Comparison of ENCODE assay signal across 1 cellular context in genomic region chr2:172095146-172095904, GRCh38.
A peak's percentile ranks its signal among the peaks of the same experiment; 100 is the strongest.
TF ChIP-seq lines count a peak whose summit lies in the region.

No MANE protein-coding gene starts in this region.

TF ChIP-seq in HepG2, 621 proteins besides CTCF, POLR2A, EP300 and RAD21 (continued from another document):
- TF ChIP-seq AHDC1 (CRISPR knock-in tag; IDR thresholded peaks at IDR 0.05; ENCODE audit: borderline replicate concordance) = no peak
- no peak for TF ChIP-seq ZNF414 (CRISPR knock-in tag; IDR thresholded peaks at IDR 0.05)
- no peak for TF ChIP-seq HNF4A (CRISPR knock-in tag; IDR thresholded peaks at IDR 0.05)
- TF ChIP-seq GZF1 (CRISPR knock-in tag; IDR thresholded peaks at IDR 0.05) = 0 out of 2 replicates have a peak, but pooled peaks have one; percentile 3
- no peak for TF ChIP-seq FOXO1 (CRISPR knock-in tag; IDR thresholded peaks at IDR 0.05)
- no peak for TF ChIP-seq CHD2 (IDR thresholded peaks at IDR 0.05; ENCODE audit: low read depth, low read length)
- no peak for TF ChIP-seq ZNF567 (CRISPR knock-in tag; IDR thresholded peaks at IDR 0.05; ENCODE audit: borderline replicate concordance)
- TF ChIP-seq ATRX (CRISPR knock-in tag; IDR thresholded peaks at IDR 0.05; ENCODE audit: borderline replicate concordance) = no peak
- no peak for TF ChIP-seq GATAD2A (CRISPR knock-in tag; IDR thresholded peaks at IDR 0.05)
- TF ChIP-seq TEAD2 (CRISPR knock-in tag; IDR thresholded peaks at IDR 0.05) = no peak
- TF ChIP-seq FOXO4 (CRISPR knock-in tag; conservative IDR thresholded peaks at IDR 0.05) = no peak
- no peak for TF ChIP-seq ZNF451 (CRISPR knock-in tag; IDR thresholded peaks at IDR 0.05)
- TF ChIP-seq ZNF430 (CRISPR knock-in tag; IDR thresholded peaks at IDR 0.05) = no peak
- TF ChIP-seq ELK4 (CRISPR knock-in tag; IDR thresholded peaks at IDR 0.05; ENCODE audit: borderline replicate concordance) = no peak
- TF ChIP-seq ZBTB34 (CRISPR knock-in tag; IDR thresholded peaks at IDR 0.05) = no peak
- TF ChIP-seq ARID5B (CRISPR knock-in tag; IDR thresholded peaks at IDR 0.05) = no peak
- TF ChIP-seq MTF2 (CRISPR knock-in tag; IDR thresholded peaks at IDR 0.05; ENCODE audit: borderline replicate concordance) = peak; percentile 23; the same call in 1 of the 2 replicates
- no peak for TF ChIP-seq ZBTB38 (CRISPR knock-in tag; IDR thresholded peaks at IDR 0.05)
- no peak for TF ChIP-seq FOXK2 (IDR thresholded peaks at IDR 0.05)
- no peak for TF ChIP-seq ZBTB44 (CRISPR knock-in tag; IDR thresholded peaks at IDR 0.05)
- no peak for TF ChIP-seq SIN3A (IDR thresholded peaks at IDR 0.05; ENCODE audit: borderline replicate concordance, low read depth, low read length)
- TF ChIP-seq ZNF800 (CRISPR knock-in tag; IDR thresholded peaks at IDR 0.05) = peak; percentile 98
- 0 out of 2 replicates have a peak, but pooled peaks have one; percentile 29 for TF ChIP-seq ZNF839 (CRISPR knock-in tag; IDR thresholded peaks at IDR 0.05; ENCODE audit: borderline replicate concordance)
- peak; percentile 75; the same call in 1 of the 2 replicates for TF ChIP-seq MTA1 (CRISPR knock-in tag; IDR thresholded peaks at IDR 0.05; ENCODE audit: borderline replicate concordance)
- TF ChIP-seq ZNF354B (CRISPR knock-in tag; IDR thresholded peaks at IDR 0.05) = no peak
- peak; percentile 18 for TF ChIP-seq AGO2 (optimal IDR thresholded peaks at IDR 0.05; ENCODE audit: low read depth, low read length)
- TF ChIP-seq ATF1 (CRISPR knock-in tag; IDR thresholded peaks at IDR 0.05) = no peak
- TF ChIP-seq NCOA1 (CRISPR knock-in tag; IDR thresholded peaks at IDR 0.05) = no peak
- no peak; the same call in 1 of the 2 replicates for TF ChIP-seq HIVEP1 (CRISPR knock-in tag; IDR thresholded peaks at IDR 0.05)
- TF ChIP-seq YEATS4 (CRISPR knock-in tag; IDR thresholded peaks at IDR 0.05; ENCODE audit: borderline replicate concordance) = 0 out of 2 replicates have a peak, but pooled peaks have one; percentile 9
- TF ChIP-seq GABPB1 (CRISPR knock-in tag; IDR thresholded peaks at IDR 0.05) = no peak; the same call in 1 of the 2 replicates
- TF ChIP-seq IKZF1 (IDR thresholded peaks at IDR 0.05) = no peak
- no peak for TF ChIP-seq IRF2 (CRISPR knock-in tag; IDR thresholded peaks at IDR 0.05)
- no peak for TF ChIP-seq ELF1 (CRISPR knock-in tag; IDR thresholded peaks at IDR 0.05)
- TF ChIP-seq KLF9 (CRISPR knock-in tag; IDR thresholded peaks at IDR 0.05; ENCODE audit: low read depth) = no peak
- no peak for TF ChIP-seq ZNF33A (CRISPR knock-in tag; IDR thresholded peaks at IDR 0.05; ENCODE audit: borderline replicate concordance)
- TF ChIP-seq MEIS2 (CRISPR knock-in tag; IDR thresholded peaks at IDR 0.05) = no peak
- TF ChIP-seq ZNF619 (CRISPR knock-in tag; IDR thresholded peaks at IDR 0.05) = no peak
- TF ChIP-seq ZNF10 (CRISPR knock-in tag; IDR thresholded peaks at IDR 0.05; ENCODE audit: borderline replicate concordance, low read depth) = 0 out of 2 replicates have a peak, but pooled peaks have one; percentile 8
- TF ChIP-seq HDAC1 (CRISPR knock-in tag; IDR thresholded peaks at IDR 0.05) = peak; percentile 47
- TF ChIP-seq NFYC (CRISPR knock-in tag; IDR thresholded peaks at IDR 0.05) = no peak
- TF ChIP-seq ZFX (CRISPR knock-in tag; IDR thresholded peaks at IDR 0.05; ENCODE audit: low read depth) = peak; percentile 28; the same call in 1 of the 2 replicates
- no peak for TF ChIP-seq EHMT2 (IDR thresholded peaks at IDR 0.05; ENCODE audit: borderline replicate concordance, low read depth, low read length)
- TF ChIP-seq ZNF34 (CRISPR knock-in tag; IDR thresholded peaks at IDR 0.05; ENCODE audit: borderline replicate concordance) = no peak
- TF ChIP-seq CAMTA2 (CRISPR knock-in tag; IDR thresholded peaks at IDR 0.05; ENCODE audit: borderline replicate concordance) = no peak
- TF ChIP-seq TGIF2 (CRISPR knock-in tag; IDR thresholded peaks at IDR 0.05) = no peak
- TF ChIP-seq ZNF788 (CRISPR knock-in tag; IDR thresholded peaks at IDR 0.05; ENCODE audit: borderline replicate concordance) = peak; percentile 49; the same call in 1 of the 2 replicates
- peak; percentile 85; the same call in 1 of the 2 replicates for TF ChIP-seq CBX2 (IDR thresholded peaks at IDR 0.05; ENCODE audit: low read depth, low read length)
- no peak; the same call in 1 of the 2 replicates for TF ChIP-seq CBX2 (CRISPR knock-in tag; IDR thresholded peaks at IDR 0.05; ENCODE audit: low read depth)
- TF ChIP-seq JUNB (CRISPR knock-in tag; IDR thresholded peaks at IDR 0.05; ENCODE audit: borderline replicate concordance) = no peak
- TF ChIP-seq HOXA7 (CRISPR knock-in tag; IDR thresholded peaks at IDR 0.05) = no peak
TF ChIP-seq in HepG2: peak in this region for 55.
